ENCODE assay signal across 8 cellular contexts in genomic region chr19:9435279-9436268, GRCh38. TPM values are rescaled to one million over a fixed set of nuclear protein-coding genes. Genes with fewer than 3 reads are reported as not detected.
DNase-seq lines count a peak whose midpoint lies in the region; ATAC-seq, FAIRE-seq and TF ChIP-seq lines count a peak whose summit lies in the region.

Gene ZNF266, minus strand, starts transcription at chr19:9435573. Its CDS starts 15,484 bp downstream, at chr19:9420089.

- peak; percentile 50 for DNase-seq in AG09319 (ENCODE audit: extremely low read depth, low read depth)
- peak; percentile 80 for DNase-seq in NCI-H345 treated with DMSO at 0.1 percent for 48 hours (lab: John Stamatoyannopoulos, UW; ENCODE audit: unreplicated experiment)
- peak; percentile 78 for DNase-seq in activated CD4-positive, CD25-positive, alpha-beta regulatory T cell treated with anti-CD3 and anti-CD28 coated beads, Interleukin-2, amount 50 U/mL, for 16 hours (ENCODE audit: low read depth, low spot score)
- peak; percentile 76 to 89 for DNase-seq in central memory CD8-positive, alpha-beta T cell (ENCODE audit: low spot score in 2 of 2)
- peak; percentile 28 for DNase-seq in keratinocyte (ENCODE audit: low read depth, low spot score)
- peak; percentile 77 to 85 for DNase-seq in stimulated activated CD4-positive, alpha-beta T cell treated with anti-CD3 and anti-CD28 coated beads, Interleukin-15, amount 100 ng/mL, for 1 hour (ENCODE audit: low read depth in 1 of 2, low spot score in 1 of 2)

- no peaks in the 10 kb centered on the region for H4K20me1 ChIP-seq in keratinocyte (ENCODE audit: control insufficient read depth, extremely low read depth, insufficient read depth, low read length)

- no peaks in the 10 kb centered on the region for H3K9me1 ChIP-seq in keratinocyte (ENCODE audit: control insufficient read depth, extremely low read depth, insufficient read depth, low read length)

- ATAC-seq in HG03280 (IDR thresholded peaks at IDR 0.05; ENCODE audit: unreplicated experiment): peak; percentile 94
- peak; percentile 85 for ATAC-seq in central memory CD8-positive, alpha-beta T cell (replicated peaks; ENCODE audit: extremely low read depth, poor library complexity, severe bottlenecking)

- peaks cover 31% of the 10 kb centered on the region for H3K36me3 Mint-ChIP-seq in central memory CD8-positive, alpha-beta T cell (ENCODE audit: insufficient read depth)

- H3K4me3 Mint-ChIP-seq in central memory CD8-positive, alpha-beta T cell: peak within 1 kb of the TSS; percentile 92

- H3K4me1 Mint-ChIP-seq in central memory CD8-positive, alpha-beta T cell: peaks cover 46% of the 10 kb centered on the region

- H3K27ac Mint-ChIP-seq in central memory CD8-positive, alpha-beta T cell (ENCODE audit: low read depth): peak within 1 kb of the TSS; percentile 95

- TF ChIP-seq POLR2A in GM18951 (IDR thresholded peaks at IDR 0.05; ENCODE audit: extremely low read depth, insufficient read depth, insufficient read length): peak; percentile 76

- H3K27ac ChIP-seq in keratinocyte (ENCODE audit: control insufficient read depth, insufficient read depth, low read length): peak within 1 kb of the TSS; percentile 87

- peak within 1 kb of the TSS; percentile 98 for H2AFZ ChIP-seq in keratinocyte (ENCODE audit: control insufficient read depth, low read length)

- peak; percentile 39 for TF ChIP-seq CTCF in AG09319 (IDR thresholded peaks at IDR 0.05; ENCODE audit: low read depth, low read length)
- TF ChIP-seq CTCF in keratinocyte (optimal IDR thresholded peaks at IDR 0.05 in 1 of 3, IDR thresholded peaks at IDR 0.05 in 1 of 3, conservative IDR thresholded peaks at IDR 0.05 in 1 of 3; ENCODE audit: extremely low read depth in 1 of 3, insufficient read depth in 2 of 3, low read length in 3 of 3): peak; percentile 44 to 85 (median 74)

- no peaks in the 10 kb centered on the region for H3K9me3 ChIP-seq in keratinocyte (ENCODE audit: control insufficient read depth, low read depth, low read length)

- no peaks in the 10 kb centered on the region for H3K27me3 ChIP-seq in keratinocyte (ENCODE audit: control insufficient read depth, extremely low read depth, insufficient read depth, low read length)

- peak; percentile 68 for FAIRE-seq in keratinocyte (lab: Jason Lieb, UNC)

- in situ Hi-C loops in GM18951 (cut with MboI; ENCODE audit: low sequenced_read_pairs, unreplicated experiment): no loop called here

- no peaks in the 10 kb centered on the region for H3K9me3 Mint-ChIP-seq in central memory CD8-positive, alpha-beta T cell

- H3K9ac ChIP-seq in keratinocyte (ENCODE audit: control insufficient read depth, extremely low read depth, insufficient read depth, low read length): peak within 1 kb of the TSS; percentile 87

- dilution Hi-C loops in keratinocyte (cut with MboI; ENCODE audit: extremely low pct_ligation_motif_present, low sequenced_read_pairs): no loop called here

- peaks cover 12% of the 10 kb centered on the region for H3K4me1 ChIP-seq in keratinocyte (ENCODE audit: control insufficient read depth, extremely low read depth, insufficient read depth, low read length)

- H3K4me3 ChIP-seq in keratinocyte (ENCODE audit: control insufficient read depth in 2 of 3, extremely low read depth in 1 of 3, insufficient read depth in 2 of 3, low read depth in 1 of 3, low read length in 3 of 3): peak within 1 kb of the TSS; percentile 71 to 94 (median 93)

- peak within 1 kb of the TSS; percentile 93 for H3K4me2 ChIP-seq in keratinocyte (ENCODE audit: control insufficient read depth, extremely low read depth, insufficient read depth, low read depth, low read length)

- peaks cover 17% of the 10 kb centered on the region for H3K79me2 ChIP-seq in keratinocyte (ENCODE audit: control insufficient read depth, insufficient read depth, low read length)

- peaks cover 2 to 6% of the 10 kb centered on the region in 2 experiments for H3K36me3 ChIP-seq in keratinocyte (ENCODE audit: control insufficient read depth in 2 of 2, extremely low read depth in 1 of 2, insufficient read depth in 2 of 2, low read length in 2 of 2)

- no peaks in the 10 kb centered on the region for H3K27me3 Mint-ChIP-seq in central memory CD8-positive, alpha-beta T cell

RNA-seq across cellular contexts. Expression of gene ZNF266, which starts in this region (rescaled TPM):
- 5.2 to 7.7 TPM (median 7.2 TPM) in 3 replicates for polyA plus RNA-seq in keratinocyte
- polyA plus RNA-seq in keratinocyte (2011; ENCODE audit: low read depth): 7.6 TPM
- polyA plus RNA-seq in keratinocyte (2011; cell fraction: cytosol; rRNA removed): 2.5 and 5.6 TPM in 2 replicates
- polyA plus RNA-seq in keratinocyte (2011; cell fraction: nucleus; rRNA removed): 18.7 and 19.0 TPM in 2 replicates
- 5.7 and 10.4 TPM in 2 replicates for polyA plus RNA-seq in keratinocyte (2012; ENCODE audit: low replicate concordance)
- 1.6 to 11.0 TPM (median 3.9 TPM) in 3 replicates for polyA minus RNA-seq in keratinocyte
- polyA minus RNA-seq in keratinocyte (2011; cell fraction: cytosol; rRNA and poly(A)+ RNA removed): 2.9 TPM
- 6.2 and 15.3 TPM in 2 replicates for polyA minus RNA-seq in keratinocyte (2011; cell fraction: nucleus; rRNA and poly(A)+ RNA removed)

Comparison
In these comparisons a context has a peak if more than half of its experiments do, and no peak if none do; other contexts are left out.
1. Peak in every context shown above with its lines: DNase-seq, ATAC-seq, H3K4me3 ChIP-seq and H3K27ac ChIP-seq.
2. DNase-seq: peak in every context shown above with its lines; median percentile 82 in central memory CD8-positive, alpha-beta T cell; 81 in stimulated activated CD4-positive, alpha-beta T cell treated with anti-CD3 and anti-CD28 coated beads, Interleukin-15, amount 100 ng/mL, for 1 hour; 80 in NCI-H345 treated with DMSO at 0.1 percent for 48 hours; 78 in activated CD4-positive, CD25-positive, alpha-beta regulatory T cell treated with anti-CD3 and anti-CD28 coated beads, Interleukin-2, amount 50 U/mL, for 16 hours; 50 in AG09319; 28 in keratinocyte.